ENCODE assay signal across 27 cellular contexts in the genomic region with DNA sequence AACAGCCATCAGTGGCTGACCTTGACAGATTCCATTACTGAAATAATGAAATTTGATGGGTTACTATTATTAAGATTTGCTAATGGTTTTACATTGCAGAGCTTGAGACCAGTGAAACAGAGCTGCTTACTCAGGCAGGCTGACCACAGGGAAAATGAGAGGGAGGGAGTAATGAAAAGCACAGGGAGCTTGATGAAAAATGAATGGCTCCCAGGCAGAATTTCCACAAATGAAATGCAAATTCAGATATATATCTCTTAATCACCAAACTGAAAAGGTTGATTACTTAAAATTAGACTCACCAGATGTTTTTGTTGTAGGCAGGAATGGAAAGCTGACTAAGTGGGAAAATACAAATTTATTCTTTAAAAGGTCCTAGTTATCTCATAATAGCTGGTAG. TPM values are rescaled to one million over a fixed set of nuclear protein-coding genes. Genes with fewer than 3 reads are reported as not detected.
"Had no signal": no experiment of that assay in that cellular context is flagged by ENCODE, and none has a peak within 500 bp of the region (broad histone marks: within the 10 kb centered on the region; RNA-seq: fewer than 3 reads in every experiment).

No MANE protein-coding gene starts in this region.

- H3K4me2 ChIP-seq: hepatocyte, neural progenitor cell, smooth muscle cell had no signal

- H3K79me2 ChIP-seq: hepatocyte, parathyroid adenoma had no signal

- DNase-seq: cortex of kidney; effector memory CD8-positive, alpha-beta T cell; erythroblast; heart left ventricle; kidney; naive B cell; stimulated activated CD4-positive, alpha-beta T cell treated with anti-CD3 and anti-CD28 coated beads, Interleukin-12 subunit alpha, Interleukin-12 subunit beta, amount 100 ng/mL, for 4 hours; stimulated activated CD4-positive, alpha-beta T cell treated with anti-CD3 and anti-CD28 coated beads, Interleukin-1b, Interleukin-23, amount 100 ng/mL, for 48 hours; stimulated activated CD4-positive, alpha-beta T cell treated with anti-CD3 and anti-CD28 coated beads, Interleukin-4, amount 100 ng/mL, for 1 hour; stimulated activated CD8-positive, alpha-beta memory T cell treated with anti-CD3 and anti-CD28 coated beads, Interleukin-4, amount 100 ng/mL, for 48 hours; stimulated activated naive CD4-positive, alpha-beta T cell; stimulated activated naive CD8-positive, alpha-beta T cell treated with anti-CD3 and anti-CD28 coated beads, Interleukin-15, amount 100 ng/mL, for 72 hours; transverse colon; upper lobe of right lung; uterus had no signal

- H3K9me3 ChIP-seq: heart left ventricle, suprapubic skin, transverse colon, upper lobe of right lung, uterus had no signal

- H3K27me3 ChIP-seq: hepatocyte, neural progenitor cell, suprapubic skin, transverse colon, upper lobe of right lung, uterus had no signal

- H3K9ac ChIP-seq: neural progenitor cell, parathyroid adenoma had no signal

- H3K4me3 ChIP-seq: heart left ventricle, hepatocyte, lung, neural progenitor cell, smooth muscle cell, suprapubic skin, transverse colon, upper lobe of right lung, uterus had no signal

- H3K4me1 ChIP-seq: neural progenitor cell, parathyroid adenoma, suprapubic skin, uterus had no signal

- H3K27ac ChIP-seq: heart left ventricle, neural progenitor cell, parathyroid adenoma, suprapubic skin, transverse colon, upper lobe of right lung, uterus had no signal

- H3K36me3 ChIP-seq: heart left ventricle, neural progenitor cell, suprapubic skin, transverse colon, upper lobe of right lung, uterus had no signal

- ATAC-seq: effector memory CD8-positive, alpha-beta T cell; heart left ventricle; left lobe of liver; natural killer cell treated with Interleukin-12 subunit alpha and Interleukin-12 subunit beta and Interleukin-15 and Interleukin-18, amount 100 ng/mL, for 72 hours; sciatic nerve; stimulated activated naive CD8-positive, alpha-beta T cell treated with anti-CD3 and anti-CD28 coated beads, Interleukin-15, amount 100 ng/mL, for 72 hours; upper lobe of right lung had no signal

- H2AFZ ChIP-seq: hepatocyte, neural progenitor cell, parathyroid adenoma had no signal

RNA-seq across cellular contexts. Expression of gene HTR2A, which starts 36.1 kb away (rescaled TPM):
- total RNA-seq: dermis microvascular lymphatic vessel endothelial cell; fibroblast of villous mesenchyme; left lobe of liver; natural killer cell treated with Interleukin-12 subunit alpha and Interleukin-12 subunit beta and Interleukin-15 and Interleukin-18, amount 100 ng/mL, for 72 hours; progenitor cell of endocrine pancreas had no signal
- polyA plus RNA-seq: hepatocyte had no signal
